1 cellular context compared by ENCODE assay signal in the genomic region with DNA sequence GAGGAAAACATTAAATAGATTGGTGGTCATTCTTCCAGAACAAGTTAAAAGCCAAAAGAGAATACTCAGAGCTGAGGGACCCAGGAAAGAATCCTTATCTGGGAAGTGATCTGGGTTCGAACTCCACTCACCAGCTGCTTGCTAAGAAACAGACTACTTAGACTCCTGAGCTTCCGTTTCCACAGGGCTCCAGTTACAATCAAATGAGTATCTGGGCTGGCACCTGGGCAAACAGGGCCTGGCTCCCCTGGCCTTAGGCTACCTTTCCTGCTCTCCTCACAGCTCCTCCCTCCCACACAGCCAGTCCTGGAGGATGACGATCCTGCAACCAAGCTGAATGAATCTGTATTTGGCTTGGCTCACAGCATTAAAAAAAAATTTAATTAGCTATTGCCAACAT.
TF ChIP-seq lines count a peak whose summit lies in the region.

No MANE protein-coding gene starts in this region.

TF ChIP-seq in GM23338, 12 proteins besides CTCF, POLR2A, EP300 and RAD21 (continued from another document):
- TF ChIP-seq, protein P1, sequence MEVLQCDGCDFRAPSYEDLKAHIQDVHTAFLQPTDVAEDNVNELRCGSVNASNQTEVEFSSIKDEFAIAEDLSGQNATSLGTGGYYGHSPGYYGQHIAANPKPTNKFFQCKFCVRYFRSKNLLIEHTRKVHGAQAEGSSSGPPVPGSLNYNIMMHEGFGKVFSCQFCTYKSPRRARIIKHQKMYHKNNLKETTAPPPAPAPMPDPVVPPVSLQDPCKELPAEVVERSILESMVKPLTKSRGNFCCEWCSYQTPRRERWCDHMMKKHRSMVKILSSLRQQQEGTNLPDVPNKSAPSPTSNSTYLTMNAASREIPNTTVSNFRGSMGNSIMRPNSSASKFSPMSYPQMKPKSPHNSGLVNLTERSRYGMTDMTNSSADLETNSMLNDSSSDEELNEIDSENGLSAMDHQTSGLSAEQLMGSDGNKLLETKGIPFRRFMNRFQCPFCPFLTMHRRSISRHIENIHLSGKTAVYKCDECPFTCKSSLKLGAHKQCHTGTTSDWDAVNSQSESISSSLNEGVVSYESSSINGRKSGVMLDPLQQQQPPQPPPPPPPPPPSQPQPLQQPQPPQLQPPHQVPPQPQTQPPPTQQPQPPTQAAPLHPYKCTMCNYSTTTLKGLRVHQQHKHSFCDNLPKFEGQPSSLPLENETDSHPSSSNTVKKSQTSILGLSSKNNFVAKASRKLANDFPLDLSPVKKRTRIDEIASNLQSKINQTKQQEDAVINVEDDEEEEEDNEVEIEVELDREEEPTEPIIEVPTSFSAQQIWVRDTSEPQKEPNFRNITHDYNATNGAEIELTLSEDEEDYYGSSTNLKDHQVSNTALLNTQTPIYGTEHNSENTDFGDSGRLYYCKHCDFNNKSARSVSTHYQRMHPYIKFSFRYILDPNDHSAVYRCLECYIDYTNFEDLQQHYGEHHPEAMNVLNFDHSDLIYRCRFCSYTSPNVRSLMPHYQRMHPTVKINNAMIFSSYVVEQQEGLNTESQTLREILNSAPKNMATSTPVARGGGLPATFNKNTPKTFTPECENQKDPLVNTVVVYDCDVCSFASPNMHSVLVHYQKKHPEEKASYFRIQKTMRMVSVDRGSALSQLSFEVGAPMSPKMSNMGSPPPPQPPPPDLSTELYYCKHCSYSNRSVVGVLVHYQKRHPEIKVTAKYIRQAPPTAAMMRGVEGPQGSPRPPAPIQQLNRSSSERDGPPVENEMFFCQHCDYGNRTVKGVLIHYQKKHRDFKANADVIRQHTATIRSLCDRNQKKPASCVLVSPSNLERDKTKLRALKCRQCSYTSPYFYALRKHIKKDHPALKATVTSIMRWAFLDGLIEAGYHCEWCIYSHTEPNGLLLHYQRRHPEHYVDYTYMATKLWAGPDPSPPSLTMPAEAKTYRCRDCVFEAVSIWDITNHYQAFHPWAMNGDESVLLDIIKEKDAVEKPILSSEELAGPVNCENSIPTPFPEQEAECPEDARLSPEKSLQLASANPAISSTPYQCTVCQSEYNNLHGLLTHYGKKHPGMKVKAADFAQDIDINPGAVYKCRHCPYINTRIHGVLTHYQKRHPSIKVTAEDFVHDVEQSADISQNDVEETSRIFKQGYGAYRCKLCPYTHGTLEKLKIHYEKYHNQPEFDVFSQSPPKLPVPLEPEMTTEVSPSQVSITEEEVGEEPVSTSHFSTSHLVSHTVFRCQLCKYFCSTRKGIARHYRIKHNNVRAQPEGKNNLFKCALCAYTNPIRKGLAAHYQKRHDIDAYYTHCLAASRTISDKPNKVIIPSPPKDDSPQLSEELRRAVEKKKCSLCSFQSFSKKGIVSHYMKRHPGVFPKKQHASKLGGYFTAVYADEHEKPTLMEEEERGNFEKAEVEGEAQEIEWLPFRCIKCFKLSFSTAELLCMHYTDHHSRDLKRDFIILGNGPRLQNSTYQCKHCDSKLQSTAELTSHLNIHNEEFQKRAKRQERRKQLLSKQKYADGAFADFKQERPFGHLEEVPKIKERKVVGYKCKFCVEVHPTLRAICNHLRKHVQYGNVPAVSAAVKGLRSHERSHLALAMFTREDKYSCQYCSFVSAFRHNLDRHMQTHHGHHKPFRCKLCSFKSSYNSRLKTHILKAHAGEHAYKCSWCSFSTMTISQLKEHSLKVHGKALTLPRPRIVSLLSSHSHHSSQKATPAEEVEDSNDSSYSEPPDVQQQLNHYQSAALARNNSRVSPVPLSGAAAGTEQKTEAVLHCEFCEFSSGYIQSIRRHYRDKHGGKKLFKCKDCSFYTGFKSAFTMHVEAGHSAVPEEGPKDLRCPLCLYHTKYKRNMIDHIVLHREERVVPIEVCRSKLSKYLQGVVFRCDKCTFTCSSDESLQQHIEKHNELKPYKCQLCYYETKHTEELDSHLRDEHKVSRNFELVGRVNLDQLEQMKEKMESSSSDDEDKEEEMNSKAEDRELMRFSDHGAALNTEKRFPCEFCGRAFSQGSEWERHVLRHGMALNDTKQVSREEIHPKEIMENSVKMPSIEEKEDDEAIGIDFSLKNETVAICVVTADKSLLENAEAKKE (CRISPR knock-in tag; IDR thresholded peaks at IDR 0.05) = no peak
- TF ChIP-seq, protein P2, sequence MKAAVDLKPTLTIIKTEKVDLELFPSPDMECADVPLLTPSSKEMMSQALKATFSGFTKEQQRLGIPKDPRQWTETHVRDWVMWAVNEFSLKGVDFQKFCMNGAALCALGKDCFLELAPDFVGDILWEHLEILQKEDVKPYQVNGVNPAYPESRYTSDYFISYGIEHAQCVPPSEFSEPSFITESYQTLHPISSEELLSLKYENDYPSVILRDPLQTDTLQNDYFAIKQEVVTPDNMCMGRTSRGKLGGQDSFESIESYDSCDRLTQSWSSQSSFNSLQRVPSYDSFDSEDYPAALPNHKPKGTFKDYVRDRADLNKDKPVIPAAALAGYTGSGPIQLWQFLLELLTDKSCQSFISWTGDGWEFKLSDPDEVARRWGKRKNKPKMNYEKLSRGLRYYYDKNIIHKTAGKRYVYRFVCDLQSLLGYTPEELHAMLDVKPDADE (IDR thresholded peaks at IDR 0.05) = no peak
- TF ChIP-seq CREB1 (CRISPR knock-in tag; IDR thresholded peaks at IDR 0.05; ENCODE audit: low read depth) (no peak), POLR2AphosphoS5 (IDR thresholded peaks at IDR 0.05; ENCODE audit: low read depth) (no peak), JUNB (IDR thresholded peaks at IDR 0.05; ENCODE audit: unreplicated experiment) (no peak), EZH2 (IDR thresholded peaks at IDR 0.05; ENCODE audit: low read depth, unreplicated experiment) (no peak), ZNF114 (CRISPR knock-in tag; IDR thresholded peaks at IDR 0.05) (no peak)
- TF ChIP-seq, protein P3, sequence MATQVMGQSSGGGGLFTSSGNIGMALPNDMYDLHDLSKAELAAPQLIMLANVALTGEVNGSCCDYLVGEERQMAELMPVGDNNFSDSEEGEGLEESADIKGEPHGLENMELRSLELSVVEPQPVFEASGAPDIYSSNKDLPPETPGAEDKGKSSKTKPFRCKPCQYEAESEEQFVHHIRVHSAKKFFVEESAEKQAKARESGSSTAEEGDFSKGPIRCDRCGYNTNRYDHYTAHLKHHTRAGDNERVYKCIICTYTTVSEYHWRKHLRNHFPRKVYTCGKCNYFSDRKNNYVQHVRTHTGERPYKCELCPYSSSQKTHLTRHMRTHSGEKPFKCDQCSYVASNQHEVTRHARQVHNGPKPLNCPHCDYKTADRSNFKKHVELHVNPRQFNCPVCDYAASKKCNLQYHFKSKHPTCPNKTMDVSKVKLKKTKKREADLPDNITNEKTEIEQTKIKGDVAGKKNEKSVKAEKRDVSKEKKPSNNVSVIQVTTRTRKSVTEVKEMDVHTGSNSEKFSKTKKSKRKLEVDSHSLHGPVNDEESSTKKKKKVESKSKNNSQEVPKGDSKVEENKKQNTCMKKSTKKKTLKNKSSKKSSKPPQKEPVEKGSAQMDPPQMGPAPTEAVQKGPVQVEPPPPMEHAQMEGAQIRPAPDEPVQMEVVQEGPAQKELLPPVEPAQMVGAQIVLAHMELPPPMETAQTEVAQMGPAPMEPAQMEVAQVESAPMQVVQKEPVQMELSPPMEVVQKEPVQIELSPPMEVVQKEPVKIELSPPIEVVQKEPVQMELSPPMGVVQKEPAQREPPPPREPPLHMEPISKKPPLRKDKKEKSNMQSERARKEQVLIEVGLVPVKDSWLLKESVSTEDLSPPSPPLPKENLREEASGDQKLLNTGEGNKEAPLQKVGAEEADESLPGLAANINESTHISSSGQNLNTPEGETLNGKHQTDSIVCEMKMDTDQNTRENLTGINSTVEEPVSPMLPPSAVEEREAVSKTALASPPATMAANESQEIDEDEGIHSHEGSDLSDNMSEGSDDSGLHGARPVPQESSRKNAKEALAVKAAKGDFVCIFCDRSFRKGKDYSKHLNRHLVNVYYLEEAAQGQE (IDR thresholded peaks at IDR 0.05; ENCODE audit: unreplicated experiment) = no peak
